In genomic region chr6:113823916-113824315, GRCh38 we compare ENCODE assay signal across 21 cellular contexts.
"Had no signal": no experiment of that assay in that cellular context is flagged by ENCODE, and none has a peak within 500 bp of the region (broad histone marks: within the 10 kb centered on the region; RNA-seq: fewer than 3 reads in every experiment).

No MANE protein-coding gene starts in this region.

- H3K4me1 ChIP-seq: ascending aorta, parathyroid adenoma had no signal

- H3K9me3 ChIP-seq: ascending aorta, esophagus muscularis mucosa, left lung, neutrophil, tibial nerve, vagina had no signal

- H3K36me3 ChIP-seq: ascending aorta, esophagus muscularis mucosa, left lung, neutrophil, tibial nerve, vagina had no signal

- H3K36me3 Mint-ChIP-seq: naive B cell had no signal

- H3K27ac Mint-ChIP-seq: activated T-cell treated with anti-CD3 and anti-CD28 coated beads, Interleukin-2, amount 50 U/mL, for 72 hours had no signal

- H3K79me2 ChIP-seq: parathyroid adenoma had no signal

- DNase-seq: activated CD4-positive, alpha-beta T cell treated with anti-CD3 and anti-CD28 coated beads for 1 hour; activated effector memory CD4-positive, alpha-beta T cell treated with anti-CD3 and anti-CD28 coated beads, Interleukin-2, amount 50 U/mL, for 16 hours; activated naive CD4-positive, alpha-beta T cell treated with anti-CD3 and anti-CD28 coated beads, Interleukin-2, amount 50 U/mL, for 16 hours; activated T-cell treated with anti-CD3 and anti-CD28 coated beads, Interleukin-2, amount 50 U/mL, for 72 hours; cerebellar nuclear complex; effector CD4-positive, alpha-beta T cell; glutamatergic neuron; left lung; naive B cell; retina; stimulated activated CD4-positive, alpha-beta T cell treated with anti-CD3 and anti-CD28 coated beads, Interleukin-12 subunit alpha, Interleukin-12 subunit beta, amount 100 ng/mL, for 4 hours; stimulated activated CD4-positive, alpha-beta T cell treated with anti-CD3 and anti-CD28 coated beads, Interleukin-1b, Interleukin-23, amount 100 ng/mL, for 48 hours; stimulated activated naive CD8-positive, alpha-beta T cell treated with anti-CD3 and anti-CD28 coated beads, Interleukin-15, Interleukin-2, amounts not matched to agents 100 U/mL and 50 U/mL, for 24 hours; T-helper 2 cell had no signal

- H3K27me3 ChIP-seq: ascending aorta, esophagus muscularis mucosa, left lung, neutrophil, tibial nerve, vagina had no signal

- H2AFZ ChIP-seq: parathyroid adenoma had no signal

- H3K9ac ChIP-seq: parathyroid adenoma had no signal

- H3K4me3 ChIP-seq: ascending aorta, left lung, vagina had no signal

- ATAC-seq: activated T-cell treated with anti-CD3 and anti-CD28 coated beads, Interleukin-2, amount 50 U/mL, for 72 hours; stimulated activated naive CD8-positive, alpha-beta T cell treated with anti-CD3 and anti-CD28 coated beads, Interleukin-15, Interleukin-2, amounts not matched to agents 100 U/mL and 50 U/mL, for 24 hours had no signal

- H3K27ac ChIP-seq: ascending aorta, esophagus muscularis mucosa, left lung, neutrophil, parathyroid adenoma, vagina, VCaP had no signal

- H3K9me3 Mint-ChIP-seq: activated T-cell treated with anti-CD3 and anti-CD28 coated beads, Interleukin-2, amount 50 U/mL, for 72 hours had no signal

- H3K4me3 Mint-ChIP-seq: activated T-cell treated with anti-CD3 and anti-CD28 coated beads, Interleukin-2, amount 50 U/mL, for 72 hours; naive B cell had no signal
